In genomic region chr16:31186176-31186575, GRCh38 we compare ENCODE assay signal across 17 cellular contexts. TPM values are rescaled to one million over a fixed set of nuclear protein-coding genes. Genes with fewer than 3 reads are reported as not detected.
A peak's percentile ranks its signal among the peaks of the same experiment; 100 is the strongest.
DNase-seq lines count a peak whose midpoint lies in the region; ATAC-seq and TF ChIP-seq lines count a peak whose summit lies in the region.
"Had no signal": no experiment of that assay in that cellular context is flagged by ENCODE, and none has a peak within 500 bp of the region (broad histone marks: within the 10 kb centered on the region; RNA-seq: fewer than 3 reads in every experiment).

No MANE protein-coding gene starts in this region.

- no peaks in the 10 kb centered on the region for H3K27me3 Mint-ChIP-seq in CD8-positive, alpha-beta memory T cell
- no peaks in the 10 kb centered on the region for H3K27me3 Mint-ChIP-seq in activated T-helper 2 cell treated with anti-CD3 and anti-CD28 coated beads, Interferon-gamma antibody, Interleukin-2, Interleukin-4, amounts not matched to agents 10 μg/mL and 5 μg/mL and 100 μg/mL, durations not matched to agents 14 hours and 24 hours and 36 hours (ENCODE audit: low read depth)
- H3K27me3 Mint-ChIP-seq in naive thymus-derived CD8-positive, alpha-beta T cell = no peaks in the 10 kb centered on the region

- intact Hi-C loops in activated T-helper 2 cell treated with anti-CD3 and anti-CD28 coated beads, Interferon-gamma antibody, Interleukin-2, Interleukin-4, amounts not matched to agents 10 μg/mL and 5 μg/mL and 100 μg/mL, durations not matched to agents 14 hours and 24 hours and 36 hours (cut with micrococcal nuclease) = loop anchor here (10.0 kb wide), 2 partner anchors 231 to 269 kb away; partner anchors contain the start of genes ARMC5 and SETD1A
- intact Hi-C loops in ascending aorta (cut with DNase I) = no loop called here

- CTCF ChIA-PET in CD8-positive, alpha-beta memory T cell (lab: Charles Lee) = interaction anchor here (2.1 kb wide), 1 partner anchor 44 kb away, joined by 7 read pairs; no protein-coding TSS in a partner anchor

- TF ChIP-seq POLR2A in Peyer's patch (IDR thresholded peaks at IDR 0.05) = no peak

- H3K4me3 ChIP-seq in CD8-positive, alpha-beta memory T cell (ENCODE audit: low read length) = no peak overlapping the region
- no peak overlapping the region for H3K4me3 ChIP-seq in Peyer's patch
- no peak overlapping the region for H3K4me3 ChIP-seq in ascending aorta
- H3K4me3 ChIP-seq: gastroesophageal sphincter, right atrium auricular region had no signal

- no peaks in the 10 kb centered on the region for H3K27me3 ChIP-seq in CD8-positive, alpha-beta memory T cell (ENCODE audit: insufficient read depth, low read length, poor library complexity, severe bottlenecking)
- H3K27me3 ChIP-seq in Peyer's patch = no peaks in the 10 kb centered on the region
- H3K27me3 ChIP-seq in ascending aorta = no peaks in the 10 kb centered on the region
- H3K27me3 ChIP-seq: brain microvascular endothelial cell, gastroesophageal sphincter, right atrium auricular region had no signal

- DNase-seq in CD8-positive, alpha-beta memory T cell = no peak
- DNase-seq in KBM-7 (peak; percentile 79), NCI-H774 (lab: John Stamatoyannopoulos, UW) (no peak), Peyer's patch (no peak), ascending aorta (ENCODE audit: low spot score in 2 of 2) (no peak)
- DNase-seq in activated T-helper 2 cell treated with anti-CD3 and anti-CD28 coated beads, Interferon-gamma antibody, Interleukin-2, Interleukin-4, amounts not matched to agents 10 μg/mL and 5 μg/mL and 100 μg/mL, durations not matched to agents 14 hours and 24 hours and 36 hours (ENCODE audit: low spot score) = no peak
- peak in 1 of 10 donors; percentile 31 for DNase-seq in naive thymus-derived CD8-positive, alpha-beta T cell
- DNase-seq: brain microvascular endothelial cell, GF-D8, H9, islet precursor cell, NCI-H226, T1000 had no signal

- peaks cover 89% of the 10 kb centered on the region for H3K36me3 ChIP-seq in CD8-positive, alpha-beta memory T cell (ENCODE audit: insufficient read depth, low read length)
- peaks cover 0 to 86% (median 4%) of the 10 kb centered on the region in 3 donors for H3K36me3 ChIP-seq in Peyer's patch
- H3K36me3 ChIP-seq in ascending aorta = peaks cover 87 to 90% of the 10 kb centered on the region in 2 donors

- H3K27ac ChIP-seq in CD8-positive, alpha-beta memory T cell (ENCODE audit: low read depth, low read length) = no peak overlapping the region
- no peak overlapping the region for H3K27ac ChIP-seq in Peyer's patch
- H3K27ac ChIP-seq in ascending aorta = no peak overlapping the region
- H3K27ac ChIP-seq: brain microvascular endothelial cell, gastroesophageal sphincter, right atrium auricular region had no signal

- peak overlapping the region; percentile 16 to 75 (median 62) for H3K4me3 Mint-ChIP-seq in CD8-positive, alpha-beta memory T cell
- peak overlapping the region; percentile 49 for H3K4me3 Mint-ChIP-seq in activated T-helper 2 cell treated with anti-CD3 and anti-CD28 coated beads, Interferon-gamma antibody, Interleukin-2, Interleukin-4, amounts not matched to agents 10 μg/mL and 5 μg/mL and 100 μg/mL, durations not matched to agents 14 hours and 24 hours and 36 hours (ENCODE audit: low read depth)
- H3K4me3 Mint-ChIP-seq in naive thymus-derived CD8-positive, alpha-beta T cell = peak overlapping the region; percentile 12 to 83 (median 78)

- peaks cover 55 to 96% (median 59%) of the 10 kb centered on the region in 3 donors for H3K36me3 Mint-ChIP-seq in CD8-positive, alpha-beta memory T cell
- peaks cover 99% of the 10 kb centered on the region for H3K36me3 Mint-ChIP-seq in activated T-helper 2 cell treated with anti-CD3 and anti-CD28 coated beads, Interferon-gamma antibody, Interleukin-2, Interleukin-4, amounts not matched to agents 10 μg/mL and 5 μg/mL and 100 μg/mL, durations not matched to agents 14 hours and 24 hours and 36 hours (ENCODE audit: low read depth)
- H3K36me3 Mint-ChIP-seq in naive thymus-derived CD8-positive, alpha-beta T cell = peaks cover 28 to 100% (median 79%) of the 10 kb centered on the region in 3 donors

- ATAC-seq in naive thymus-derived CD8-positive, alpha-beta T cell = peak; percentile 10 to 25
- ATAC-seq: gastroesophageal sphincter had no signal

- no peaks in the 10 kb centered on the region for H3K9me3 ChIP-seq in CD8-positive, alpha-beta memory T cell (ENCODE audit: low read length)
- no peaks in the 10 kb centered on the region for H3K9me3 ChIP-seq in Peyer's patch
- H3K9me3 ChIP-seq in ascending aorta = no peaks in the 10 kb centered on the region
- H3K9me3 ChIP-seq: gastroesophageal sphincter, right atrium auricular region had no signal

- H3K4me1 Mint-ChIP-seq in CD8-positive, alpha-beta memory T cell = peaks cover 86 to 97% (median 96%) of the 10 kb centered on the region in 3 donors
- H3K4me1 Mint-ChIP-seq in activated T-helper 2 cell treated with anti-CD3 and anti-CD28 coated beads, Interferon-gamma antibody, Interleukin-2, Interleukin-4, amounts not matched to agents 10 μg/mL and 5 μg/mL and 100 μg/mL, durations not matched to agents 14 hours and 24 hours and 36 hours (ENCODE audit: low read depth) = peaks cover 73% of the 10 kb centered on the region
- H3K4me1 Mint-ChIP-seq in naive thymus-derived CD8-positive, alpha-beta T cell = peaks cover 70 to 98% (median 92%) of the 10 kb centered on the region in 4 donors

- H3K9me3 Mint-ChIP-seq in CD8-positive, alpha-beta memory T cell = peaks cover 0 to 2% (median 0%) of the 10 kb centered on the region in 5 donors
- H3K9me3 Mint-ChIP-seq in activated T-helper 2 cell treated with anti-CD3 and anti-CD28 coated beads, Interferon-gamma antibody, Interleukin-2, Interleukin-4, amounts not matched to agents 10 μg/mL and 5 μg/mL and 100 μg/mL, durations not matched to agents 14 hours and 24 hours and 36 hours = no peaks in the 10 kb centered on the region
- no peaks in the 10 kb centered on the region for H3K9me3 Mint-ChIP-seq in naive thymus-derived CD8-positive, alpha-beta T cell
- H3K9me3 Mint-ChIP-seq: H9 had no signal

- H3K27ac Mint-ChIP-seq in CD8-positive, alpha-beta memory T cell = peak overlapping the region; percentile 2 to 82 (median 56)
- peak overlapping the region; percentile 54 for H3K27ac Mint-ChIP-seq in activated T-helper 2 cell treated with anti-CD3 and anti-CD28 coated beads, Interferon-gamma antibody, Interleukin-2, Interleukin-4, amounts not matched to agents 10 μg/mL and 5 μg/mL and 100 μg/mL, durations not matched to agents 14 hours and 24 hours and 36 hours
- H3K27ac Mint-ChIP-seq in naive thymus-derived CD8-positive, alpha-beta T cell = peak overlapping the region; percentile 43 to 90 (median 78)

- H3K4me1 ChIP-seq in CD8-positive, alpha-beta memory T cell (ENCODE audit: insufficient read depth, low read length) = peaks cover 82% of the 10 kb centered on the region
- H3K4me1 ChIP-seq in Peyer's patch = peaks cover 0 to 29% (median 12%) of the 10 kb centered on the region in 4 donors
- H3K4me1 ChIP-seq in ascending aorta = peaks cover 5 to 27% of the 10 kb centered on the region in 2 donors

- POLR2A ChIA-PET in CD8-positive, alpha-beta memory T cell (lab: Charles Lee) = interaction anchor here (6.7 kb wide), 1 partner anchor 15 kb away, joined by 40 read pairs; the partner anchor contains the start of gene PYCARD
- POLR2A ChIA-PET in naive thymus-derived CD8-positive, alpha-beta T cell (lab: Charles Lee) = interaction anchor here (1.0 to 2.8 kb wide), 5 partner anchors 9 to 69 kb away, joined by 3 to 11 read pairs (median 5); partner anchors contain the start of genes KAT8 and PYCARD

- no peak for TF ChIP-seq CTCF in Peyer's patch (IDR thresholded peaks at IDR 0.05)
- no peak for TF ChIP-seq CTCF in ascending aorta (IDR thresholded peaks at IDR 0.05)

- in situ Hi-C loops in KBM-7 (cut with MboI; ENCODE audit: low pct_unique_long_range_greater_than_20kb, low sequenced_read_pairs) = no loop called here

RNA-seq across cellular contexts. Expression of gene FUS, which starts 6.2 kb away (rescaled TPM):
- 100 to 1,000 TPM; 621 to 671 TPM for total RNA-seq in CD8-positive, alpha-beta memory T cell
- polyA plus RNA-seq in CD8-positive, alpha-beta memory T cell = 163 TPM
- total RNA-seq in activated T-helper 2 cell treated with anti-CD3 and anti-CD28 coated beads, Interferon-gamma antibody, Interleukin-2, Interleukin-4, amounts not matched to agents 10 μg/mL and 5 μg/mL and 100 μg/mL, durations not matched to agents 14 hours and 24 hours and 36 hours = 874 and 904 TPM in 2 replicates
- 100 to 1,000 TPM; 607 to 637 TPM for total RNA-seq in naive thymus-derived CD8-positive, alpha-beta T cell
- 100 to 1,000 TPM; 118 to 163 (median 149) TPM for polyA plus RNA-seq in naive thymus-derived CD8-positive, alpha-beta T cell
- total RNA-seq in Peyer's patch (100 to 1,000 TPM in 2 of 4 donors, 10 to 100 TPM in 2; 69.7 to 173 (median 121) TPM), ascending aorta (166 TPM)

RNA-seq across cellular contexts. Expression of gene PYCARD, which starts 16.4 kb away (rescaled TPM):
- 1 to 10 TPM; 4.5 to 5.9 TPM for total RNA-seq in CD8-positive, alpha-beta memory T cell
- polyA plus RNA-seq in CD8-positive, alpha-beta memory T cell = 77.8 TPM
- total RNA-seq in activated T-helper 2 cell treated with anti-CD3 and anti-CD28 coated beads, Interferon-gamma antibody, Interleukin-2, Interleukin-4, amounts not matched to agents 10 μg/mL and 5 μg/mL and 100 μg/mL, durations not matched to agents 14 hours and 24 hours and 36 hours = 15.1 and 15.3 TPM in 2 replicates
- 10 to 100 TPM; 22.0 to 22.2 TPM for total RNA-seq in naive thymus-derived CD8-positive, alpha-beta T cell
- 10 to 100 TPM; 39.3 to 65.2 (median 39.7) TPM for polyA plus RNA-seq in naive thymus-derived CD8-positive, alpha-beta T cell
- total RNA-seq in Peyer's patch (100 to 1,000 TPM in 2 of 4 donors, 10 to 100 TPM in 2; 91.1 to 201 (median 125) TPM), ascending aorta (21.1 TPM)

RNA-seq across cellular contexts. Expression of gene TRIM72, which starts 27.7 kb away (rescaled TPM):
- total RNA-seq in CD8-positive, alpha-beta memory T cell = not detected
- not detected for polyA plus RNA-seq in CD8-positive, alpha-beta memory T cell
- 0.11 TPM in 1 of 2 replicates, not detected in the other for total RNA-seq in activated T-helper 2 cell treated with anti-CD3 and anti-CD28 coated beads, Interferon-gamma antibody, Interleukin-2, Interleukin-4, amounts not matched to agents 10 μg/mL and 5 μg/mL and 100 μg/mL, durations not matched to agents 14 hours and 24 hours and 36 hours
- not detected for total RNA-seq in naive thymus-derived CD8-positive, alpha-beta T cell
- not detected for polyA plus RNA-seq in naive thymus-derived CD8-positive, alpha-beta T cell
- total RNA-seq in Peyer's patch = not detected
- total RNA-seq in ascending aorta = not detected
- total RNA-seq: MCF 10A had no signal

RNA-seq across cellular contexts. Expression of gene PYDC1, which starts 30.8 kb away (rescaled TPM):
- not detected for total RNA-seq in CD8-positive, alpha-beta memory T cell
- not detected for polyA plus RNA-seq in CD8-positive, alpha-beta memory T cell
- total RNA-seq in activated T-helper 2 cell treated with anti-CD3 and anti-CD28 coated beads, Interferon-gamma antibody, Interleukin-2, Interleukin-4, amounts not matched to agents 10 μg/mL and 5 μg/mL and 100 μg/mL, durations not matched to agents 14 hours and 24 hours and 36 hours = not detected in 2 replicates
- not detected for total RNA-seq in naive thymus-derived CD8-positive, alpha-beta T cell
- polyA plus RNA-seq in naive thymus-derived CD8-positive, alpha-beta T cell = not detected
- total RNA-seq in Peyer's patch (not detected), ascending aorta (not detected)
- total RNA-seq: MCF 10A, myocyte, right atrium auricular region had no signal

RNA-seq across cellular contexts. Expression of gene PRSS36, which starts 36.3 kb away (rescaled TPM):
- under 1 TPM; 0.44 to 0.61 TPM for total RNA-seq in CD8-positive, alpha-beta memory T cell
- 3.1 TPM for polyA plus RNA-seq in CD8-positive, alpha-beta memory T cell
- 0.07 and 0.14 TPM in 2 replicates for total RNA-seq in activated T-helper 2 cell treated with anti-CD3 and anti-CD28 coated beads, Interferon-gamma antibody, Interleukin-2, Interleukin-4, amounts not matched to agents 10 μg/mL and 5 μg/mL and 100 μg/mL, durations not matched to agents 14 hours and 24 hours and 36 hours
- under 1 TPM; 0.63 to 0.83 TPM for total RNA-seq in naive thymus-derived CD8-positive, alpha-beta T cell
- 1 to 10 TPM in 2 of 3 donors, under 1 TPM in 1; 0.79 to 3.5 (median 1.4) TPM for polyA plus RNA-seq in naive thymus-derived CD8-positive, alpha-beta T cell
- total RNA-seq in Peyer's patch (10 to 100 TPM in 3 of 4 donors, not detected in 1; 26.1 to 31.3 (median 28.2) TPM), ascending aorta (1.4 TPM)
